ENCODE assay signal across 1 cellular context in the genomic region with DNA sequence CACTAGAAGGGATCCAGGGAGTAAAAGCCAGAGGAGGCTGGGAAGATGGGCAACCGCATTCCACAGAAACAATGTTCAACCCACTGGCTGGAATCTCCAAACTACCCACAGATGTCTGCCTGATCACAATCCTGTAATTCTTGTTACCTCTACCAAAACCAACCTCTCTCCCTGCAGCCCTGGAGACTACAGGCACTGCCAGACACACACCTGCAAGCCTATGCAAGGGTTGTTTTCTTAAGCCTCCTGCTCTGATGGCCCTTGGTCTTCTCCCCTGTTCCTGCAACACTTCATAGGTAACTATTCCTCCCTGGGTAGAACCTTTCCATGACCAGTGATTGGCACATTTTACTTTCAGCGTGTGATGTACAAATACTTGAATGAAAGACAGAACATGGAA.
TF ChIP-seq lines count a peak whose summit lies in the region.

No MANE protein-coding gene starts in this region.

TF ChIP-seq in WTC11, 78 proteins besides CTCF, POLR2A, EP300 and RAD21 (continued from another document):
- TF ChIP-seq, protein P1, sequence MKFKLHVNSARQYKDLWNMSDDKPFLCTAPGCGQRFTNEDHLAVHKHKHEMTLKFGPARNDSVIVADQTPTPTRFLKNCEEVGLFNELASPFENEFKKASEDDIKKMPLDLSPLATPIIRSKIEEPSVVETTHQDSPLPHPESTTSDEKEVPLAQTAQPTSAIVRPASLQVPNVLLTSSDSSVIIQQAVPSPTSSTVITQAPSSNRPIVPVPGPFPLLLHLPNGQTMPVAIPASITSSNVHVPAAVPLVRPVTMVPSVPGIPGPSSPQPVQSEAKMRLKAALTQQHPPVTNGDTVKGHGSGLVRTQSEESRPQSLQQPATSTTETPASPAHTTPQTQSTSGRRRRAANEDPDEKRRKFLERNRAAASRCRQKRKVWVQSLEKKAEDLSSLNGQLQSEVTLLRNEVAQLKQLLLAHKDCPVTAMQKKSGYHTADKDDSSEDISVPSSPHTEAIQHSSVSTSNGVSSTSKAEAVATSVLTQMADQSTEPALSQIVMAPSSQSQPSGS (CRISPR knock-in tag; IDR thresholded peaks at IDR 0.05; ENCODE audit: borderline replicate concordance, low read depth) = no peak
